ENCODE assay signal across 25 cellular contexts in genomic region chr5:40958811-40959210, GRCh38. TPM values are rescaled to one million over a fixed set of nuclear protein-coding genes. Genes with fewer than 3 reads are reported as not detected.
DNase-seq lines count a peak whose midpoint lies in the region; ATAC-seq and TF ChIP-seq lines count a peak whose summit lies in the region.
"Had no signal": no experiment of that assay in that cellular context is flagged by ENCODE, and none has a peak within 500 bp of the region (broad histone marks: within the 10 kb centered on the region; RNA-seq: fewer than 3 reads in every experiment).

No MANE protein-coding gene starts in this region.

- BruUV-seq in PC-3 (replicated peaks; lab: Mats Ljungman, UMichigan): no TSS peak

- H3K9me2 ChIP-seq in PC-3 (replicated peaks; ENCODE audit: low read length) (no peaks in the 10 kb centered on the region), GM23248 (ENCODE audit: insufficient read depth) (no peaks in the 10 kb centered on the region)

- H3K4me3 ChIP-seq in PC-3 (ENCODE audit: low read length): no peak overlapping the region
- H3K4me3 ChIP-seq in GM23248: no peak overlapping the region
- no peak overlapping the region for H3K4me3 ChIP-seq in coronary artery
- H3K4me3 ChIP-seq: MG63, PC-9 had no signal

- H3K27ac ChIP-seq in PC-3 (ENCODE audit: low read length): no peak overlapping the region
- H3K27ac ChIP-seq in GM23248: no peak overlapping the region
- H3K27ac ChIP-seq in coronary artery: no peak overlapping the region
- H3K27ac ChIP-seq: PC-9, RWPE1 had no signal

- in situ Hi-C loops in GM23248 (cut with MboI): no loop called here

- H3K4me1 ChIP-seq in PC-3 (ENCODE audit: insufficient read depth, low read length) (peaks cover 10% of the 10 kb centered on the region), GM23248 (ENCODE audit: insufficient read depth) (no peaks in the 10 kb centered on the region)

- peak; percentile 79 for DNase-seq in COLO829 (ENCODE audit: low spot score)
- peak; percentile 7 for DNase-seq in ELR (ENCODE audit: low read depth)
- peak; percentile 15 for DNase-seq in PC-3
- peak; percentile 4 for DNase-seq in astrocyte of the hippocampus (ENCODE audit: low read depth, low spot score)
- no peak for DNase-seq in GM23248
- no peak for DNase-seq in HCEC 1CT
- DNase-seq in NCI-H510A (lab: John Stamatoyannopoulos, UW): no peak
- no peak for DNase-seq in coronary artery (ENCODE audit: low spot score)
- DNase-seq: EL; GF-D8; HFFc6; KBM-7; MG63; NCI-H1694; NCI-H2029 treated with DMSO at 0.1 percent for 48 hours; NCI-H226; NCI-H510A treated with DMSO at 0.1 percent for 48 hours; NCI-H774; NK-92 treated with Interleukin-12 subunit alpha and Interleukin-12 subunit beta, amount 100 ng/mL, for 24 hours; PC-9; SHP77 had no signal

- 47 to 52% methylated on average over 5 of the region's 5 CpGs for WGBS in GM23248 (ENCODE audit: low coverage in 1 of 2, low lambda C conversion rate in 2 of 2, missing lambda C conversion rate in 2 of 2), 2 experiments

- no peaks in the 10 kb centered on the region for H3K27me3 ChIP-seq in PC-3 (ENCODE audit: low read length)
- H3K27me3 ChIP-seq in GM23248 (replicated peaks; ENCODE audit: insufficient read depth): no peaks in the 10 kb centered on the region
- H3K27me3 ChIP-seq: MG63 had no signal

- TF ChIP-seq CTCF in PC-3 (conservative IDR thresholded peaks at IDR 0.05; ENCODE audit: low read depth, low read length): no peak
- no peak for TF ChIP-seq CTCF in coronary artery (IDR thresholded peaks at IDR 0.05)

- H3K4me2 ChIP-seq in PC-3 (ENCODE audit: low read length) (no peak overlapping the region), GM23248 (ENCODE audit: unreplicated experiment) (no peak overlapping the region)
- H3K4me2 ChIP-seq: PC-9 had no signal

- H3K9ac ChIP-seq in PC-3 (ENCODE audit: low read length): no peak overlapping the region
- no peak overlapping the region for H3K9ac ChIP-seq in GM23248

- CTCF ChIA-PET in PC-3 (lab: Charles Lee): no interaction called here

- peak; percentile 20; the same call in 1 of the 2 replicates for ATAC-seq in PC-3

- H3F3A ChIP-seq in PC-3 (ENCODE audit: low read length, unreplicated experiment) (no peaks in the 10 kb centered on the region), GM23248 (ENCODE audit: insufficient read depth) (no peaks in the 10 kb centered on the region)

- H2AFZ ChIP-seq in PC-3 (ENCODE audit: low read length) (no peak overlapping the region), GM23248 (no peak overlapping the region)
- H2AFZ ChIP-seq: PC-9 had no signal

- 0 out of 2 replicates have a peak, but pooled peaks cover 4% of the 10 kb centered on the region for H3K9me3 ChIP-seq in PC-3 (ENCODE audit: low read length)
- H3K9me3 ChIP-seq in GM23248 (ENCODE audit: low read depth): no peaks in the 10 kb centered on the region
- H3K9me3 ChIP-seq: MG63 had no signal

- H4K20me1 ChIP-seq in PC-3 (ENCODE audit: low read length) (no peaks in the 10 kb centered on the region), GM23248 (ENCODE audit: insufficient read depth) (no peaks in the 10 kb centered on the region)

- H3K36me3 ChIP-seq in PC-3 (ENCODE audit: low read depth, low read length): peaks cover 7% of the 10 kb centered on the region; the same call in 1 of the 2 replicates
- no peaks in the 10 kb centered on the region for H3K36me3 ChIP-seq in GM23248 (ENCODE audit: low read depth)
- H3K36me3 ChIP-seq: MG63 had no signal

- POLR2A ChIA-PET in PC-3 (lab: Charles Lee; ENCODE audit: unreplicated experiment): no interaction called here

- H3K79me2 ChIP-seq in PC-3 (ENCODE audit: low read length) (no peaks in the 10 kb centered on the region), GM23248 (ENCODE audit: insufficient read depth) (no peaks in the 10 kb centered on the region)

- intact Hi-C loops in PC-3 (cut with micrococcal nuclease): no loop called here

RNA-seq across cellular contexts. Expression of gene C7, which starts 49.5 kb away (rescaled TPM):
- total RNA-seq in PC-3 (2014; rRNA removed): not detected in 2 replicates
- total RNA-seq in GM23248 (2014; rRNA removed; shearing (Covaris generic)): not detected in 2 replicates
- not detected in 2 replicates for polyA plus RNA-seq in GM23248 (2016; fragmentation: Nextera tagmentation; extraction: Ambion mirVana)
- total RNA-seq: H1; LHCN-M2; PC-9; T-helper 1 cell treated with Interleukin-12 subunit alpha and Interleukin-12 subunit beta and Interleukin-4 antibody, amounts not matched to agents 30 ng/mL and 1 ng/mL, for 36 hours had no signal

Comparison
In these comparisons a context has a peak if more than half of its experiments do, and no peak if none do; other contexts are left out.
1. DNase-seq: peak in COLO829 (single experiment), ELR (single experiment), PC-3 (single experiment) and astrocyte of the hippocampus (single experiment); none in GM23248 (single experiment), HCEC 1CT (single experiment), NCI-H510A (single experiment) and coronary artery (single experiment).